15 cellular contexts compared by ENCODE assay signal in genomic region chr5:143986567-143987242, GRCh38.
DNase-seq lines count a peak whose midpoint lies in the region; ATAC-seq and TF ChIP-seq lines count a peak whose summit lies in the region.
"Had no signal": no experiment of that assay in that cellular context is flagged by ENCODE, and none has a peak within 500 bp of the region (broad histone marks: within the 10 kb centered on the region; RNA-seq: fewer than 3 reads in every experiment).

No MANE protein-coding gene starts in this region.

- TF ChIP-seq CTCF in HFFc6 (IDR thresholded peaks at IDR 0.05) (no peak), astrocyte of the cerebellum (IDR thresholded peaks at IDR 0.05; ENCODE audit: low read depth, low read length, missing control alignments) (no peak), left ventricle myocardium inferior (IDR thresholded peaks at IDR 0.05; ENCODE audit: borderline replicate concordance) (no peak)

- H3K9me3 Mint-ChIP-seq in HFFc6: no peaks in the 10 kb centered on the region

- H3K4me3 ChIP-seq in astrocyte of the cerebellum (ENCODE audit: low read depth, low read length): no peak overlapping the region
- no peak overlapping the region for H3K4me3 ChIP-seq in left ventricle myocardium inferior

- H3K27me3 ChIP-seq in left ventricle myocardium inferior (ENCODE audit: low read depth): no peaks in the 10 kb centered on the region

- in situ Hi-C loops in astrocyte of the cerebellum (cut with HindIII; ENCODE audit: low sequenced_read_pairs): no loop called here

- intact Hi-C loops in left ventricle myocardium inferior (cut with micrococcal nuclease): no loop called here

- no peaks in the 10 kb centered on the region for H3K27me3 Mint-ChIP-seq in HFFc6 (ENCODE audit: insufficient read depth)

- ATAC-seq in HG03460 (IDR thresholded peaks at IDR 0.05; ENCODE audit: unreplicated experiment): no peak
- ATAC-seq in GM19351 (IDR thresholded peaks at IDR 0.05; ENCODE audit: unreplicated experiment): no peak
- ATAC-seq: T-cell had no signal

- peak overlapping the region; percentile 16 for H3K27ac ChIP-seq in left ventricle myocardium inferior (replicated peaks)

- H3K4me1 Mint-ChIP-seq in HFFc6 (ENCODE audit: low read depth): peaks cover 68% of the 10 kb centered on the region

- no peaks in the 10 kb centered on the region for H3K9me3 ChIP-seq in left ventricle myocardium inferior (replicated peaks)

- peak overlapping the region; percentile 67 for H3K4me3 Mint-ChIP-seq in HFFc6
- H3K4me3 Mint-ChIP-seq: T-cell had no signal

- peaks cover 21% of the 10 kb centered on the region for H3K36me3 Mint-ChIP-seq in HFFc6 (ENCODE audit: low read depth)
- H3K36me3 Mint-ChIP-seq: T-cell had no signal

- H3K4me1 ChIP-seq in left ventricle myocardium inferior: no peaks in the 10 kb centered on the region

- DNase-seq in HFFc6 (peak; percentile 80), astrocyte of the cerebellum (ENCODE audit: low read depth) (peak; percentile 74), left ventricle myocardium inferior (no peak), stromal cell of bone marrow (ENCODE audit: low read depth) (peak; percentile 48), NCI-H510A treated with DMSO at 0.1 percent for 48 hours (lab: John Stamatoyannopoulos, UW) (no peak), NCI-H1417 treated with DMSO at 0.1 percent for 48 hours (lab: John Stamatoyannopoulos, UW) (no peak)
- DNase-seq: activated CD4-positive, alpha-beta T cell treated with anti-CD3 and anti-CD28 coated beads, Interleukin-2, amount 50 U/mL, for 1 hour; activated naive CD4-positive, alpha-beta T cell treated with Interleukin-2 at 50 U/mL for 16 hours; hippocampal formation; NCI-H1092; NCI-H774; substantia nigra; T-cell had no signal

- H3K36me3 ChIP-seq in left ventricle myocardium inferior: no peaks in the 10 kb centered on the region

- H3K27ac Mint-ChIP-seq in HFFc6: peak overlapping the region; percentile 94
- H3K27ac Mint-ChIP-seq: T-cell had no signal

Comparison
In these comparisons a context has a peak if more than half of its experiments do, and no peak if none do; other contexts are left out.
1. DNase-seq: peak in HFFc6 (single experiment), astrocyte of the cerebellum (single experiment) and stromal cell of bone marrow (single experiment); none in left ventricle myocardium inferior (single experiment), NCI-H510A treated with DMSO at 0.1 percent for 48 hours (single experiment) and NCI-H1417 treated with DMSO at 0.1 percent for 48 hours (single experiment).